1 cellular context compared by ENCODE assay signal in genomic region chr12:94112116-94112515, GRCh38.
TF ChIP-seq lines count a peak whose summit lies in the region.

No MANE protein-coding gene starts in this region.

TF ChIP-seq in HepG2, 621 proteins besides CTCF, POLR2A, EP300 and RAD21 (continued from another document):
- TF ChIP-seq ZNF646 (CRISPR knock-in tag; IDR thresholded peaks at IDR 0.05) (no peak), SKI (IDR thresholded peaks at IDR 0.05; ENCODE audit: partially characterized antibody) (no peak), ZC3H4 (CRISPR knock-in tag; IDR thresholded peaks at IDR 0.05; ENCODE audit: borderline replicate concordance) (no peak), JDP2 (CRISPR knock-in tag; IDR thresholded peaks at IDR 0.05; ENCODE audit: borderline replicate concordance) (no peak), RFXANK (CRISPR knock-in tag; IDR thresholded peaks at IDR 0.05) (no peak), HHEX (CRISPR knock-in tag; IDR thresholded peaks at IDR 0.05) (no peak), CC2D1A (CRISPR knock-in tag; IDR thresholded peaks at IDR 0.05) (no peak), ZBTB33 (CRISPR knock-in tag; IDR thresholded peaks at IDR 0.05) (no peak), HOXA3 (CRISPR knock-in tag; IDR thresholded peaks at IDR 0.05) (no peak), ZNF180 (CRISPR knock-in tag; IDR thresholded peaks at IDR 0.05; ENCODE audit: borderline replicate concordance, low read depth) (no peak), IRF2 (CRISPR knock-in tag; IDR thresholded peaks at IDR 0.05) (no peak), ZHX1 (CRISPR knock-in tag; IDR thresholded peaks at IDR 0.05; ENCODE audit: low read depth) (no peak), HMGA1 (CRISPR knock-in tag; conservative IDR thresholded peaks at IDR 0.05) (no peak), PAX8 (CRISPR knock-in tag; IDR thresholded peaks at IDR 0.05; ENCODE audit: borderline replicate concordance) (no peak), ZMAT5 (CRISPR knock-in tag; IDR thresholded peaks at IDR 0.05; ENCODE audit: borderline replicate concordance, low read depth) (no peak), TEAD2 (CRISPR knock-in tag; IDR thresholded peaks at IDR 0.05) (no peak), TP53 (CRISPR knock-in tag; conservative IDR thresholded peaks at IDR 0.05) (no peak), ZNF251 (CRISPR knock-in tag; IDR thresholded peaks at IDR 0.05) (no peak)
